ENCODE assay signal across 15 cellular contexts in the genomic region with DNA sequence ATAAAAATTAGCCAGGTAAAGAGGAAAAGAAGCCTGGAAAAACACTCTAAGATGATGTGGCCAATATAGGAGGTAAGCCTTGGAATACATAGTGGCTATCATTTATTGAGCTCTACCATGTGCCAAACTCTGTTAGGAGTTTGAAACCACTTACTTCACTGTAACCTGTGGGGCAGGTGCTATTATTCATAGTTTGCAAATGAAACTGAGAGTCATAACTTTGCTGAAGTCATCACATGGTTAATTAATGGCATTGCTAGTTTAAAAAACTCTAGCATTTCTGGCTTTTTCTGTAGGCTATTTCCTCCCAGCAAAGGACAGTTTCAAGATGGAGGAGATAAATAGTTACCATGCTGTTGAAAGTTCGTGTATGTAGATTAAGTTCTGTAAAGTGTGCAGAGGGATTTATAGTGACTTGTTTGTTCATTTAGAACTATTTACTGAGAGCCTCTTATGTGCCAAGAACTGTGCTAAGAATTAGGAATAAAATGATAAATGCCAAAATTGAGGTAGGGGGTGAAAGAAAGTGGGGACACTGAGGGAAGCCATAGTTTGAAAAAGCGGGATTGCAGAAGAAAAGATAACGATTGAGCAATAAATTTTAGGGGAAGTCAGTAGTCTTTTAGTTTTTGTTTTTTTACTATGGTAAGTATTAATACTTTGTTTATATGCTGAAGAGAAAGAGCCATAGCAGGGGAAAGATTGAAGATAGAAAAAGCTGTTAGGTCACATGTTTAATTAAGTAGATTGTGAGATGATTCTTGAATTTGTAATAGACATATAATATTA. TPM values are rescaled to one million over a fixed set of nuclear protein-coding genes. Genes with fewer than 3 reads are reported as not detected.
DNase-seq lines count a peak whose midpoint lies in the region; ATAC-seq and TF ChIP-seq lines count a peak whose summit lies in the region.
"Had no signal": no experiment of that assay in that cellular context is flagged by ENCODE, and none has a peak within 500 bp of the region (broad histone marks: within the 10 kb centered on the region; RNA-seq: fewer than 3 reads in every experiment).

No MANE protein-coding gene starts in this region.

- H3K9me3 ChIP-seq in T-helper 17 cell (ENCODE audit: control insufficient read depth, low read length, poor library complexity, severe bottlenecking): no peaks in the 10 kb centered on the region
- H3K9me3 ChIP-seq: thoracic aorta had no signal

- H3K4me3 Mint-ChIP-seq in T-helper 17 cell (no peak overlapping the region), CD14-positive monocyte (no peak overlapping the region)
- H3K4me3 Mint-ChIP-seq: natural killer cell treated with Interleukin-12 subunit alpha and Interleukin-12 subunit beta and Interleukin-15 and Interleukin-18, amount 100 ng/mL, for 72 hours; T-helper 2 cell treated with Interferon-gamma antibody and Interleukin-4, amounts not matched to agents 5 μg/mL and 100 μg/mL, for 36 hours had no signal

- TF ChIP-seq CTCF in CD14-positive monocyte (IDR thresholded peaks at IDR 0.05): no peak

- H3K4me1 Mint-ChIP-seq in T-helper 17 cell (peaks cover 11% of the 10 kb centered on the region), CD14-positive monocyte (peaks cover 8% of the 10 kb centered on the region)

- H3K36me3 Mint-ChIP-seq in T-helper 17 cell (ENCODE audit: low read depth) (peaks cover 7% of the 10 kb centered on the region), CD14-positive monocyte (peaks cover 22 to 49% of the 10 kb centered on the region in 2 donors)
- H3K36me3 Mint-ChIP-seq: natural killer cell treated with Interleukin-12 subunit alpha and Interleukin-12 subunit beta and Interleukin-15 and Interleukin-18, amount 100 ng/mL, for 72 hours had no signal

- peak; percentile 59 for ATAC-seq in GM18868 (IDR thresholded peaks at IDR 0.05; ENCODE audit: unreplicated experiment)
- peak; percentile 77 for ATAC-seq in GM21423 (IDR thresholded peaks at IDR 0.05; ENCODE audit: unreplicated experiment)
- ATAC-seq in HG03159 (IDR thresholded peaks at IDR 0.05; ENCODE audit: unreplicated experiment): peak; percentile 76
- no peak for ATAC-seq in T-helper 17 cell
- ATAC-seq: natural killer cell treated with Interleukin-12 subunit alpha and Interleukin-12 subunit beta and Interleukin-15 and Interleukin-18, amount 100 ng/mL, for 72 hours had no signal

- no peaks in the 10 kb centered on the region for H3K27me3 Mint-ChIP-seq in T-helper 17 cell
- no peaks in the 10 kb centered on the region for H3K27me3 Mint-ChIP-seq in CD14-positive monocyte (ENCODE audit: low read depth in 3 of 3)
- H3K27me3 Mint-ChIP-seq: natural killer cell treated with Interleukin-12 subunit alpha and Interleukin-12 subunit beta and Interleukin-15 and Interleukin-18, amount 100 ng/mL, for 72 hours had no signal

- H3K27ac Mint-ChIP-seq in T-helper 17 cell (peak overlapping the region; percentile 57), CD14-positive monocyte (peak overlapping the region in 2 of 7 donors; percentile 7 to 43)
- H3K27ac Mint-ChIP-seq: natural killer cell treated with Interleukin-12 subunit alpha and Interleukin-12 subunit beta and Interleukin-15 and Interleukin-18, amount 100 ng/mL, for 72 hours; T-helper 2 cell treated with Interferon-gamma antibody and Interleukin-4, amounts not matched to agents 5 μg/mL and 100 μg/mL, for 36 hours had no signal

- H3K9me3 Mint-ChIP-seq in CD14-positive monocyte: no peaks in the 10 kb centered on the region
- H3K9me3 Mint-ChIP-seq: natural killer cell treated with Interleukin-12 subunit alpha and Interleukin-12 subunit beta and Interleukin-15 and Interleukin-18, amount 100 ng/mL, for 72 hours; T-helper 2 cell treated with Interferon-gamma antibody and Interleukin-4, amounts not matched to agents 5 μg/mL and 100 μg/mL, for 36 hours had no signal

- DNase-seq in T-helper 17 cell (no peak), CD14-positive monocyte (ENCODE audit: low spot score) (no peak), epidermal melanocyte (ENCODE audit: insufficient read length, low spot score) (no peak), NCI-H2029 (lab: John Stamatoyannopoulos, UW) (no peak)
- DNase-seq: activated CD4-positive, alpha-beta T cell treated with anti-CD3 and anti-CD28 coated beads for 48 hours; caudate nucleus; NCI-H2081; NCI-H526 treated with DMSO at 0.1 percent for 48 hours; Right ventricle myocardium superior had no signal

- intact Hi-C loops in CD14-positive monocyte (cut with micrococcal nuclease): no loop called here

RNA-seq across cellular contexts. Expression of a gene that starts 57.2 kb away (rescaled TPM):
- 10 to 100 TPM; 35.2 to 38.8 TPM for total RNA-seq in T-helper 17 cell
- polyA plus RNA-seq in CD14-positive monocyte: 10 to 100 TPM; 19.1 to 21.0 TPM
